ENCODE assay signal across 1 cellular context in the genomic region with DNA sequence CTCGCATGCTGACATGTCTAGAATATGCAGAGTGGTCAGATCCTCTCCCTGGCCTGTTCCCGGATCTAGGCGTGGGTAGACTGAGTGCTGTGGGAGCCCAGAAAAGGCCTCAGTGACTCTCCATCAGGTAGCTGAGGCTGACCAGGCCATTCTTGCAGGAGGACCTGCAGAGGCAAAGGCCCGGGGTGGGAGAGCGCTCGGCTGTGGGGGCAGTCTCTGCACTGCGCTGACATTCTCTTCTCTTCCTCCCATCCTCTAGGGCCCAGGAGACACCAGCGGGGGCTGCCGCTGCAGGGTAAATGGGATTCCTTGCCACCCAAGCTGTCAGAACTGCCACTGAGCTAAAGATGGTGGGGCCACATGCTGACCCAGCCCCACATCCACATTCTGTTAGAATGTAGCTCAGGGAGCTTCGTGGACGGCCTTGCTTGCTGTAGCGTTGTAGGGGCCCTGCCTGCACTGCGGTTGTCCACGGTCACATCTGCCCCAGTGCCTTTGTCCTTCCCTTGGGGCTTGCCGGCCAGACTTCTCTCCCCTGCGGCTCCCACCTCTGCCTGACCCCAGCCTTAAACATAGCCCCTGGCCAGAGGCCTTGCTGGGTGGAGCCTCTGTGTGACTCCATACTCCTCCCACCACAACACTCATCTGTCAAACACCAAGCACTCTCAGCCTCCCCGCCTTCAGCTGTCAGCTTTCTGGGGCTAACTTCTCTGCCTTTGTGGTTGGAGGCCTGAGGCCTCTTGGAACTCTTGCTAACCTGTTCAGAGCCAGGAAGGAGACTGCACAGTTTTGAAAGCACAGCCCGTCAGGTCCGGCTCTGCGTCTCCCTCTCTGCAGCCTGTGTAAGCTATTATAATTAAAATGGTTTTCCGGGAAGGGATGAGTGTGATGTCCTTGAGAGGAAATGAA.
A peak's percentile ranks its signal among the peaks of the same experiment; 100 is the strongest.
TF ChIP-seq lines count a peak whose summit lies in the region.

No MANE protein-coding gene starts in this region.

TF ChIP-seq in K562, 482 proteins besides CTCF, POLR2A, EP300 and RAD21:
- no peak for TF ChIP-seq ZNF444 (CRISPR knock-in tag; IDR thresholded peaks at IDR 0.05)
- peak; percentile 31 for TF ChIP-seq MEIS2 (IDR thresholded peaks at IDR 0.05; ENCODE audit: partially characterized antibody)
- TF ChIP-seq, protein P1, sequence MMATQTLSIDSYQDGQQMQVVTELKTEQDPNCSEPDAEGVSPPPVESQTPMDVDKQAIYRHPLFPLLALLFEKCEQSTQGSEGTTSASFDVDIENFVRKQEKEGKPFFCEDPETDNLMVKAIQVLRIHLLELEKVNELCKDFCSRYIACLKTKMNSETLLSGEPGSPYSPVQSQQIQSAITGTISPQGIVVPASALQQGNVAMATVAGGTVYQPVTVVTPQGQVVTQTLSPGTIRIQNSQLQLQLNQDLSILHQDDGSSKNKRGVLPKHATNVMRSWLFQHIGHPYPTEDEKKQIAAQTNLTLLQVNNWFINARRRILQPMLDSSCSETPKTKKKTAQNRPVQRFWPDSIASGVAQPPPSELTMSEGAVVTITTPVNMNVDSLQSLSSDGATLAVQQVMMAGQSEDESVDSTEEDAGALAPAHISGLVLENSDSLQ (IDR thresholded peaks at IDR 0.05) = peak; percentile 34; the same call in 1 of the 2 replicates
- TF ChIP-seq, protein P2, sequence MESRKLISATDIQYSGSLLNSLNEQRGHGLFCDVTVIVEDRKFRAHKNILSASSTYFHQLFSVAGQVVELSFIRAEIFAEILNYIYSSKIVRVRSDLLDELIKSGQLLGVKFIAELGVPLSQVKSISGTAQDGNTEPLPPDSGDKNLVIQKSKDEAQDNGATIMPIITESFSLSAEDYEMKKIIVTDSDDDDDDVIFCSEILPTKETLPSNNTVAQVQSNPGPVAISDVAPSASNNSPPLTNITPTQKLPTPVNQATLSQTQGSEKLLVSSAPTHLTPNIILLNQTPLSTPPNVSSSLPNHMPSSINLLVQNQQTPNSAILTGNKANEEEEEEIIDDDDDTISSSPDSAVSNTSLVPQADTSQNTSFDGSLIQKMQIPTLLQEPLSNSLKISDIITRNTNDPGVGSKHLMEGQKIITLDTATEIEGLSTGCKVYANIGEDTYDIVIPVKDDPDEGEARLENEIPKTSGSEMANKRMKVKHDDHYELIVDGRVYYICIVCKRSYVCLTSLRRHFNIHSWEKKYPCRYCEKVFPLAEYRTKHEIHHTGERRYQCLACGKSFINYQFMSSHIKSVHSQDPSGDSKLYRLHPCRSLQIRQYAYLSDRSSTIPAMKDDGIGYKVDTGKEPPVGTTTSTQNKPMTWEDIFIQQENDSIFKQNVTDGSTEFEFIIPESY (CRISPR knock-in tag; IDR thresholded peaks at IDR 0.05) = peak; percentile 42; the same call in 1 of the 2 replicates
- peak; percentile 41; the same call in 1 of the 2 replicates for TF ChIP-seq POLR2G (IDR thresholded peaks at IDR 0.05; ENCODE audit: low read depth, low read length)
- TF ChIP-seq RNF2 (IDR thresholded peaks at IDR 0.05) = no peak
